ENCODE assay signal across 12 cellular contexts in genomic region chr6:4788953-4789584, GRCh38. TPM values are rescaled to one million over a fixed set of nuclear protein-coding genes. Genes with fewer than 3 reads are reported as not detected.
A peak's percentile ranks its signal among the peaks of the same experiment; 100 is the strongest.
DNase-seq lines count a peak whose midpoint lies in the region; ATAC-seq and TF ChIP-seq lines count a peak whose summit lies in the region.
"Had no signal": no experiment of that assay in that cellular context is flagged by ENCODE, and none has a peak within 500 bp of the region (broad histone marks: within the 10 kb centered on the region; RNA-seq: fewer than 3 reads in every experiment).

No MANE protein-coding gene starts in this region.

- no peaks in the 10 kb centered on the region for H3K9me3 Mint-ChIP-seq in activated B cell treated with CpG ODN at 0.5 μM for 24 hours

- H3K4me1 Mint-ChIP-seq in activated B cell treated with CpG ODN at 0.5 μM for 24 hours: peaks cover 51% of the 10 kb centered on the region

- TF ChIP-seq CTCF in GM10248 (IDR thresholded peaks at IDR 0.05; ENCODE audit: control extremely low read depth, extremely low read depth, low read depth, missing control alignments) (no peak), activated B cell treated with CpG ODN at 0.5 μM for 24 hours (IDR thresholded peaks at IDR 0.05) (no peak), BE2C (IDR thresholded peaks at IDR 0.05; ENCODE audit: low read depth, low read length) (no peak), right atrium auricular region (IDR thresholded peaks at IDR 0.05) (no peak)

- POLR2A ChIA-PET in GM10248 (lab: Yijun Ruan, JAX): interaction anchor here (0.8 to 1.3 kb wide), 2 partner anchors 13 to 14 kb away, joined by 4 to 5 read pairs; no protein-coding TSS in a partner anchor
- POLR2A ChIA-PET in activated B cell treated with CpG ODN at 0.5 μM for 24 hours (lab: Charles Lee): interaction anchor here (0.9 to 3.0 kb wide), 2 partner anchors 12 to 13 kb away, joined by 3 to 17 read pairs; partner anchors contain the start of gene CDYL

- intact Hi-C loops in activated B cell treated with CpG ODN at 0.5 μM for 24 hours (cut with micrococcal nuclease): loop anchor here (1.0 to 2.0 kb wide), 2 partner anchors 8 to 14 kb away; no protein-coding TSS in a partner anchor

- H3K9me3 ChIP-seq in BE2C (no peaks in the 10 kb centered on the region), right atrium auricular region (no peaks in the 10 kb centered on the region)

- peak overlapping the region; percentile 39 for H3K27ac Mint-ChIP-seq in activated B cell treated with CpG ODN at 0.5 μM for 24 hours

- no peaks in the 10 kb centered on the region for H3K36me3 ChIP-seq in BE2C
- no peaks in the 10 kb centered on the region for H3K36me3 ChIP-seq in right atrium auricular region

- ATAC-seq in GM19438 (IDR thresholded peaks at IDR 0.05; ENCODE audit: low read depth, unreplicated experiment) (peak; percentile 96), HG03025 (IDR thresholded peaks at IDR 0.05; ENCODE audit: low FRiP score, unreplicated experiment) (peak; percentile 82), activated B cell treated with CpG ODN at 0.5 μM for 24 hours (ENCODE audit: low read depth) (peak; percentile 99)

- no peak overlapping the region for H3K4me3 ChIP-seq in BE2C (ENCODE audit: low read depth, low read length)
- no peak overlapping the region for H3K4me3 ChIP-seq in right atrium auricular region
- H3K4me3 ChIP-seq: lung had no signal

- CTCF ChIA-PET in GM10248 (lab: Yijun Ruan, JAX): interaction anchor here (1.3 to 3.7 kb wide), 17 partner anchors 9 to 119 kb away, joined by 3 to 27 read pairs (median 6); no protein-coding TSS in a partner anchor
- CTCF ChIA-PET in activated B cell treated with CpG ODN at 0.5 μM for 24 hours (lab: Charles Lee): interaction anchor here (0.8 to 2.0 kb wide), 6 partner anchors 9 to 113 kb away, joined by 3 to 11 read pairs (median 4); no protein-coding TSS in a partner anchor

- H3K36me3 Mint-ChIP-seq in activated B cell treated with CpG ODN at 0.5 μM for 24 hours (ENCODE audit: low read depth): peaks cover 2% of the 10 kb centered on the region

- H3K4me3 Mint-ChIP-seq in activated B cell treated with CpG ODN at 0.5 μM for 24 hours: peak overlapping the region; percentile 63

- H3K4me1 ChIP-seq in BE2C (peaks cover 3% of the 10 kb centered on the region; the same call in 1 of the 2 replicates), right atrium auricular region (peaks cover 0 to 12% of the 10 kb centered on the region in 2 donors)

- DNase-seq in GM10248 (ENCODE audit: extremely low spot score) (peak; percentile 63), activated B cell treated with CpG ODN at 0.5 μM for 24 hours (peak; percentile 50), NCI-H1092 treated with DMSO at 0.1 percent for 48 hours (lab: John Stamatoyannopoulos, UW) (no peak), NCI-H748 treated with DMSO at 0.1 percent for 48 hours (lab: John Stamatoyannopoulos, UW) (no peak), BE2C (no peak), right atrium auricular region (ENCODE audit: low spot score) (no peak)
- DNase-seq: effector memory CD4-positive, alpha-beta T cell; IMR-90 had no signal

- H3K27me3 Mint-ChIP-seq in activated B cell treated with CpG ODN at 0.5 μM for 24 hours: no peaks in the 10 kb centered on the region

- H3K27me3 ChIP-seq in BE2C (no peaks in the 10 kb centered on the region), right atrium auricular region (no peaks in the 10 kb centered on the region)

- no peak overlapping the region for H3K27ac ChIP-seq in right atrium auricular region
- H3K27ac ChIP-seq: C4-2B had no signal

RNA-seq across cellular contexts. Expression of gene CDYL, which starts 12.9 kb away (rescaled TPM):
- 47.5 and 49.8 TPM in 2 replicates for total RNA-seq in activated B cell treated with CpG ODN at 0.5 μM for 24 hours
- 24.3 TPM for polyA plus RNA-seq in BE2C (2012; ENCODE audit: insufficient read depth, insufficient read length, low read depth)
- 10 to 100 TPM; 23.7 to 28.9 TPM for total RNA-seq in right atrium auricular region

Comparison
In these comparisons a context has a peak if more than half of its experiments do, and no peak if none do; other contexts are left out.
1. DNase-seq: peak in GM10248 (single experiment) and activated B cell treated with CpG ODN at 0.5 μM for 24 hours (single experiment); none in NCI-H1092 treated with DMSO at 0.1 percent for 48 hours (single experiment), NCI-H748 treated with DMSO at 0.1 percent for 48 hours (single experiment), BE2C (single experiment) and right atrium auricular region (single experiment).
2. Peak in every context shown above with its lines, with median percentiles within 50 percentile points of each other: ATAC-seq.